ENCODE assay signal across 1 cellular context in genomic region chr19:53907193-53907581, GRCh38.
TF ChIP-seq lines count a peak whose summit lies in the region.

No MANE protein-coding gene starts in this region.

TF ChIP-seq in SK-N-SH, 30 proteins besides CTCF, POLR2A, EP300 and RAD21 (continued from another document):
- TF ChIP-seq PBX3 (IDR thresholded peaks at IDR 0.05), result no peak
- TF ChIP-seq IRF3 (IDR thresholded peaks at IDR 0.05; ENCODE audit: low read depth, low read length), result no peak
- no peak for TF ChIP-seq POLR2AphosphoS5 (IDR thresholded peaks at IDR 0.05; ENCODE audit: low read depth, low read length)
- no peak for TF ChIP-seq EZH2phosphoT487 (IDR thresholded peaks at IDR 0.05; ENCODE audit: borderline replicate concordance, low read depth)
- TF ChIP-seq MEF2A (IDR thresholded peaks at IDR 0.05; ENCODE audit: borderline replicate concordance, low read depth), result no peak
- TF ChIP-seq FOXM1 (IDR thresholded peaks at IDR 0.05; ENCODE audit: low read depth), result no peak
- no peak for TF ChIP-seq RCOR1 (IDR thresholded peaks at IDR 0.05; ENCODE audit: low read length)
- TF ChIP-seq, protein P1, sequence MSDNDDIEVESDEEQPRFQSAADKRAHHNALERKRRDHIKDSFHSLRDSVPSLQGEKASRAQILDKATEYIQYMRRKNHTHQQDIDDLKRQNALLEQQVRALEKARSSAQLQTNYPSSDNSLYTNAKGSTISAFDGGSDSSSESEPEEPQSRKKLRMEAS (IDR thresholded peaks at IDR 0.05; ENCODE audit: low read depth), result no peak
- no peak for TF ChIP-seq FOSL2 (IDR thresholded peaks at IDR 0.05; ENCODE audit: borderline replicate concordance, low read depth)
- no peak for TF ChIP-seq RFX5 (IDR thresholded peaks at IDR 0.05; ENCODE audit: low read length)
- TF ChIP-seq TCF12 (IDR thresholded peaks at IDR 0.05), result no peak
- TF ChIP-seq GABPA (IDR thresholded peaks at IDR 0.05; ENCODE audit: low read depth), result no peak
- TF ChIP-seq RXRA (IDR thresholded peaks at IDR 0.05; ENCODE audit: borderline replicate concordance, low read depth), result no peak
- no peak for TF ChIP-seq ZBTB33 (IDR thresholded peaks at IDR 0.05; ENCODE audit: borderline replicate concordance, low read depth)
- TF ChIP-seq GATA2 (CRISPR knock-in tag; IDR thresholded peaks at IDR 0.05), result no peak
- TF ChIP-seq, protein P2, sequence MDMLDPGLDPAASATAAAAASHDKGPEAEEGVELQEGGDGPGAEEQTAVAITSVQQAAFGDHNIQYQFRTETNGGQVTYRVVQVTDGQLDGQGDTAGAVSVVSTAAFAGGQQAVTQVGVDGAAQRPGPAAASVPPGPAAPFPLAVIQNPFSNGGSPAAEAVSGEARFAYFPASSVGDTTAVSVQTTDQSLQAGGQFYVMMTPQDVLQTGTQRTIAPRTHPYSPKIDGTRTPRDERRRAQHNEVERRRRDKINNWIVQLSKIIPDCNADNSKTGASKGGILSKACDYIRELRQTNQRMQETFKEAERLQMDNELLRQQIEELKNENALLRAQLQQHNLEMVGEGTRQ (IDR thresholded peaks at IDR 0.05; ENCODE audit: borderline replicate concordance, low read depth, low read length), result no peak
- no peak for TF ChIP-seq USF1 (IDR thresholded peaks at IDR 0.05; ENCODE audit: borderline replicate concordance, low read depth)
TF ChIP-seq in SK-N-SH: peak in this region for 0.
